Comparison of ENCODE assay signal across 7 cellular contexts in genomic region chr5:15459200-15459599, GRCh38. TPM values are rescaled to one million over a fixed set of nuclear protein-coding genes. Genes with fewer than 3 reads are reported as not detected.
"Had no signal": no experiment of that assay in that cellular context is flagged by ENCODE, and none has a peak within 500 bp of the region (broad histone marks: within the 10 kb centered on the region; RNA-seq: fewer than 3 reads in every experiment).

No MANE protein-coding gene starts in this region.

- H3K4me1 Mint-ChIP-seq: IgD-negative memory B cell had no signal

- DNase-seq: KBM-7, KG1 had no signal

- H3K36me3 Mint-ChIP-seq: IgD-negative memory B cell had no signal

- H3K27me3 Mint-ChIP-seq: IgD-negative memory B cell had no signal

- H3K27ac ChIP-seq: HL-60, KMS-11 had no signal

- FAIRE-seq: HTR-8/SVneo had no signal

- H3K27ac Mint-ChIP-seq: IgD-negative memory B cell had no signal

- H3K9ac ChIP-seq: KMS-11 had no signal

- H3K4me3 Mint-ChIP-seq: IgD-negative memory B cell had no signal

- H3K4me2 ChIP-seq: KMS-11 had no signal

RNA-seq across cellular contexts. Expression of gene FBXL7, which starts 40.8 kb away (rescaled TPM):
- total RNA-seq: HT-29 had no signal
- polyA plus RNA-seq: IgD-negative memory B cell had no signal
